Comparison of ENCODE assay signal across 1 cellular context in the genomic region with DNA sequence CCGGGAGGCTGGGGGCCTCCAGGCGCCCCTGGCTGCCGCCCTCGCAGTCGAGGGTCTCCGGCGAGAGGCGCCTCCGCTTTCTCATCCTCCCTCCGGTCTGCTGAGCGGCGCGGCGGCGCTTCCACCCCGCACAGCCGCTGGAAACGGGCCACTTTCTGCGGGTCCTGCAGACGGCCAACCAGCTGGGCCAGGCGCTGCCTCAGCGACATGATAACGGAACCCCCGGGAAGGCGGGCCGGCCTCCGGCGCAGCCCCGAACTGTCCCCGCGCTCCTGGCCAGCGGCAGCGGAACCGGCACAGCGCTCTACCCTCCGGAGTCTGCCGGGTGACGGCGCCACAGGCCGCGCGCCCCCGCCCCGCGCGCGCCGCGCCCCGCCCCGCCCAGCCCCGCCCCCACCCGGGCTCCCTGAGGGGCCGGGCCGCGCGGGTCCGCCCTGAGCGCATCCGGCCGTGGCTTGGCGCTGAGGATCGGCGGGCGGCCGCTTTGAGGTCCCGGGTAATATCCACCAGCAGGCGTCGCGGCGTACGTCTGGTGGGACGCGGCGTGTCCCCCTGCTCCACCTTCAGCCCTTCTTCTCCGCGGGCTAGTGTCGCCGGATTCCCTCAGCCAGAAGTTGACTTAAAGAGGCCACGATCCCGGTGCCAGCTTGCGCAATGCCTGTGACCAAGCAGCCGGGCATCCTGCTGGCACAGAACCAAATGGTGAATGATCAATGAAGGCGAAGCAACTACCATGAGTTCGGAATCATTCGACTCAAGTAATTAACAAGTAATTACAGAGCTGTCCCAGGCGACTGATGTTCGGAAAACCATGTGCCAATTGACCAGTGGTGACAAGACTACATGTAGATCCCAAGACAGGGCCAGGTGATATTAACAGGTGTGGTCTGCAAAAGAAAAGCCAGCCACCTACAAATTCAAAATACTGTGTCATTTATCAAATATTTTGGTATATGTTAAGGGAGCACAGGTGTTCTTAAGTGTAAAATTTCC.
TF ChIP-seq lines count a peak whose summit lies in the region.

TSS of gene SGPP1 (minus strand) at position 330 of the 993 bp plus-strand sequence. CDS start at position 209, 121 bp downstream.

TF ChIP-seq in HEK293, 187 proteins besides CTCF, POLR2A, EP300 and RAD21 (continued from another document and continues in another):
- TF ChIP-seq HOXA7 (CRISPR knock-in tag; IDR thresholded peaks at IDR 0.05; ENCODE audit: borderline replicate concordance) (no peak), ZNF747 (tag by site-specific recombination; IDR thresholded peaks at IDR 0.05) (no peak), ZNF530 (tag by site-specific recombination; IDR thresholded peaks at IDR 0.05; ENCODE audit: low read depth) (no peak), ZBTB17 (tag by site-specific recombination; IDR thresholded peaks at IDR 0.05) (peak; percentile 52), ZBTB48 (tag by site-specific recombination; IDR thresholded peaks at IDR 0.05) (no peak), ZNF792 (tag by site-specific recombination; IDR thresholded peaks at IDR 0.05) (no peak), ZNF341 (tag by site-specific recombination; IDR thresholded peaks at IDR 0.05; ENCODE audit: low read depth) (peak; percentile 92), SP3 (tag by site-specific recombination; IDR thresholded peaks at IDR 0.05) (peak; percentile 32; the same call in 1 of the 2 replicates), KLF10 (tag by site-specific recombination; IDR thresholded peaks at IDR 0.05) (no peak; the same call in 1 of the 2 replicates), ZFP41 (tag by site-specific recombination; IDR thresholded peaks at IDR 0.05; ENCODE audit: borderline replicate concordance) (no peak), ZNF544 (tag by site-specific recombination; IDR thresholded peaks at IDR 0.05) (no peak), ZEB2 (tag by site-specific recombination; IDR thresholded peaks at IDR 0.05) (no peak), ZNF561 (tag by site-specific recombination; IDR thresholded peaks at IDR 0.05; ENCODE audit: borderline replicate concordance) (peak; percentile 21; the same call in 1 of the 2 replicates), HOXD13 (CRISPR knock-in tag; IDR thresholded peaks at IDR 0.05; ENCODE audit: borderline replicate concordance) (no peak), ZNF692 (tag by site-specific recombination; IDR thresholded peaks at IDR 0.05) (peak; percentile 68; the same call in 1 of the 2 replicates), ZNF529 (tag by site-specific recombination; IDR thresholded peaks at IDR 0.05; ENCODE audit: insufficient replicate concordance) (no peak), KLF1 (tag by site-specific recombination; IDR thresholded peaks at IDR 0.05) (0 out of 2 replicates have a peak, but pooled peaks have one; percentile 20), ZIC2 (tag by site-specific recombination; IDR thresholded peaks at IDR 0.05) (0 out of 2 replicates have a peak, but pooled peaks have one; percentile 27), KLF16 (tag by site-specific recombination; IDR thresholded peaks at IDR 0.05) (peak; percentile 40; the same call in 1 of the 2 replicates), ZNF433 (tag by site-specific recombination; IDR thresholded peaks at IDR 0.05; ENCODE audit: low read depth) (no peak), SP2 (tag by site-specific recombination; IDR thresholded peaks at IDR 0.05) (peak; percentile 41), ZNF449 (tag by site-specific recombination; IDR thresholded peaks at IDR 0.05) (peak; percentile 80), ZNF701 (tag by site-specific recombination; IDR thresholded peaks at IDR 0.05) (no peak), MYNN (tag by site-specific recombination; IDR thresholded peaks at IDR 0.05; ENCODE audit: borderline replicate concordance) (no peak), ZNF510 (tag by site-specific recombination; IDR thresholded peaks at IDR 0.05; ENCODE audit: insufficient replicate concordance) (no peak), ZBTB11 (tag by site-specific recombination; conservative IDR thresholded peaks at IDR 0.05; ENCODE audit: low read depth) (peak; percentile 50), GLIS1 (tag by site-specific recombination; IDR thresholded peaks at IDR 0.05) (peak; percentile 41; the same call in 1 of the 2 replicates), PRDM6 (tag by site-specific recombination; IDR thresholded peaks at IDR 0.05) (no peak), KLF17 (tag by site-specific recombination; IDR thresholded peaks at IDR 0.05) (peak; percentile 17; the same call in 1 of the 2 replicates), ZBTB21 (tag by site-specific recombination; IDR thresholded peaks at IDR 0.05) (no peak), ZNF132 (tag by site-specific recombination; IDR thresholded peaks at IDR 0.05; ENCODE audit: borderline replicate concordance) (no peak), ZBTB20 (tag by site-specific recombination; IDR thresholded peaks at IDR 0.05) (peak; percentile 49; the same call in 1 of the 2 replicates), ZNF26 (tag by site-specific recombination; IDR thresholded peaks at IDR 0.05) (no peak), ZNF311 (tag by site-specific recombination; IDR thresholded peaks at IDR 0.05; ENCODE audit: borderline replicate concordance) (no peak)
- TF ChIP-seq, protein P1, sequence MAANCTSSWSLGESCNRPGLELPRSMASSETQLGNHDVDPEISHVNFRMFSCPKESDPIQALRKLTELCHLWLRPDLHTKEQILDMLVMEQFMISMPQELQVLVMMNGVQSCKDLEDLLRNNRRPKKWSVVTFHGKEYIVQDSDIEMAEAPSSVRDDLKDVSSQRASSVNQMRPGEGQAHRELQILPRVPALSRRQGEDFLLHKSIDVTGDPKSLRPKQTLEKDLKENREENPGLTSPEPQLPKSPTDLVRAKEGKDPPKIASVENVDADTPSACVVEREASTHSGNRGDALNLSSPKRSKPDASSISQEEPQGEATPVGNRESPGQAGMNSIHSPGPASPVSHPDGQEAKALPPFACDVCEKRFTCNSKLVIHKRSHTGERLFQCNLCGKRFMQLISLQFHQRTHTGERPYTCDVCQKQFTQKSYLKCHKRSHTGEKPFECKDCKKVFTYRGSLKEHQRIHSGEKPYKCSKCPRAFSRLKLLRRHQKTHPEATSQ (tag by site-specific recombination; IDR thresholded peaks at IDR 0.05), result no peak
- TF ChIP-seq, protein P2, sequence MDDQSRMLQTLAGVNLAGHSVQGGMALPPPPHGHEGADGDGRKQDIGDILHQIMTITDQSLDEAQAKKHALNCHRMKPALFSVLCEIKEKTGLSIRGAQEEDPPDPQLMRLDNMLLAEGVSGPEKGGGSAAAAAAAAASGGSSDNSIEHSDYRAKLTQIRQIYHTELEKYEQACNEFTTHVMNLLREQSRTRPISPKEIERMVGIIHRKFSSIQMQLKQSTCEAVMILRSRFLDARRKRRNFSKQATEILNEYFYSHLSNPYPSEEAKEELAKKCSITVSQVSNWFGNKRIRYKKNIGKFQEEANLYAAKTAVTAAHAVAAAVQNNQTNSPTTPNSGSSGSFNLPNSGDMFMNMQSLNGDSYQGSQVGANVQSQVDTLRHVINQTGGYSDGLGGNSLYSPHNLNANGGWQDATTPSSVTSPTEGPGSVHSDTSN (CRISPR knock-in tag; IDR thresholded peaks at IDR 0.05), result peak; percentile 22; the same call in 1 of the 2 replicates
- TF ChIP-seq, protein P3, sequence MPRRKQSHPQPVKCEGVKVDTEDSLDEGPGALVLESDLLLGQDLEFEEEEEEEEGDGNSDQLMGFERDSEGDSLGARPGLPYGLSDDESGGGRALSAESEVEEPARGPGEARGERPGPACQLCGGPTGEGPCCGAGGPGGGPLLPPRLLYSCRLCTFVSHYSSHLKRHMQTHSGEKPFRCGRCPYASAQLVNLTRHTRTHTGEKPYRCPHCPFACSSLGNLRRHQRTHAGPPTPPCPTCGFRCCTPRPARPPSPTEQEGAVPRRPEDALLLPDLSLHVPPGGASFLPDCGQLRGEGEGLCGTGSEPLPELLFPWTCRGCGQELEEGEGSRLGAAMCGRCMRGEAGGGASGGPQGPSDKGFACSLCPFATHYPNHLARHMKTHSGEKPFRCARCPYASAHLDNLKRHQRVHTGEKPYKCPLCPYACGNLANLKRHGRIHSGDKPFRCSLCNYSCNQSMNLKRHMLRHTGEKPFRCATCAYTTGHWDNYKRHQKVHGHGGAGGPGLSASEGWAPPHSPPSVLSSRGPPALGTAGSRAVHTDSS (tag by site-specific recombination; IDR thresholded peaks at IDR 0.05), result no peak
